Comparison of ENCODE assay signal across 10 cellular contexts in the genomic region with DNA sequence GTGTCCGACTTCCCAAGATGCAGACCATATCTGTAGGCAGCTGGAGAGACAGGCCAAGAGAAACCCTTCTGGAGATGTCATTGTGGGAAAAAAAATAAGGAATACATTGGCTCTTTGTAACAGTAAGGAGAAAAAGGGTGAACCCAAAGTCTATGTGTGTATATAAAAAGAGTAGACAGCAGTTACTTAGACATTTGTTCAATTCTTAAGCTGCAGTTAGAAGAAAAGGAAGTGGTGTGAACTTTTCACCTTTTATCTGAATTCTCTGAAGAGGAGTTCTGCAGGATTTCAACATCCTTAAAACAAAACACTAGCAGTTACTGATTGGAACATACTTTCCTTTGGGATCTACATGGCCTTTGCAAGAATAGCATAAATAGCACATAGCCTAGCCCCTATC. TPM values are rescaled to one million over a fixed set of nuclear protein-coding genes. Genes with fewer than 3 reads are reported as not detected.
DNase-seq lines count a peak whose midpoint lies in the region; ATAC-seq, FAIRE-seq and TF ChIP-seq lines count a peak whose summit lies in the region.
"Had no signal": no experiment of that assay in that cellular context is flagged by ENCODE, and none has a peak within 500 bp of the region (broad histone marks: within the 10 kb centered on the region; RNA-seq: fewer than 3 reads in every experiment).

No MANE protein-coding gene starts in this region.

- SMC1A ChIA-PET in GM12878 (lab: Charles Lee; ENCODE audit: uncharacterized antibody, unreplicated experiment) = interaction anchor here (0.6 to 6.0 kb wide), 12 partner anchors 8 to 46 kb away, joined by 3 to 86 read pairs (median 6); a partner anchor contains a TSS

- H3K9me3 ChIP-seq in MM.1S (replicated peaks; ENCODE audit: insufficient read depth, low read length) = no peaks in the 10 kb centered on the region
- H3K9me3 ChIP-seq in GM12878 (replicated peaks; ENCODE audit: control insufficient read depth, insufficient read depth, low read length) = no peaks in the 10 kb centered on the region

- RAD21 ChIA-PET in GM12878 (lab: Charles Lee; ENCODE audit: unreplicated experiment) = interaction anchor here (1.2 to 4.4 kb wide), 8 partner anchors 7 to 172 kb away, joined by 3 to 37 read pairs (median 5); a partner anchor contains a TSS

- no peak for TF ChIP-seq EP300 in GM12878 (IDR thresholded peaks at IDR 0.05; ENCODE audit: borderline replicate concordance in 1 of 2, control insufficient read depth in 1 of 2, low read depth in 2 of 2, low read length in 2 of 2)

- no peaks in the 10 kb centered on the region for H3K27me3 ChIP-seq in MM.1S (replicated peaks; ENCODE audit: insufficient read depth, low read length)
- no peaks in the 10 kb centered on the region for H3K27me3 ChIP-seq in GM12878 (replicated peaks in 1 of 2; ENCODE audit: control insufficient read depth in 2 of 2, insufficient read depth in 2 of 2, low read length in 1 of 2)

- no peak for TF ChIP-seq POLR2A in GM12878 (IDR thresholded peaks at IDR 0.05; ENCODE audit: low read depth, low read length)

- 0% methylated on average over 1 of the region's 1 CpG for WGBS in GM12878 (ENCODE audit: insufficient coverage, insufficient replicate concordance, low lambda C conversion rate, missing lambda C conversion rate)

- no peaks in the 10 kb centered on the region; the same call in 1 of the 2 replicates for H3K36me3 ChIP-seq in MM.1S (replicated peaks; ENCODE audit: insufficient read depth, low read length)
- no peaks in the 10 kb centered on the region; a peak in 1 of 4 replicates for H3K36me3 ChIP-seq in GM12878 (ENCODE audit: control insufficient read depth in 2 of 2, insufficient read depth in 2 of 2, low read length in 1 of 2)

- peak overlapping the region; percentile 49; the same call in 1 of the 2 replicates for H3K9ac ChIP-seq in MM.1S (ENCODE audit: low read length)
- no peak overlapping the region for H3K9ac ChIP-seq in GM12878 (ENCODE audit: control insufficient read depth, insufficient read depth, low read length)

- H3K27me3 Mint-ChIP-seq in naive B cell = no peaks in the 10 kb centered on the region
- no peaks in the 10 kb centered on the region for H3K27me3 Mint-ChIP-seq in progenitor cell of endocrine pancreas

- H3K79me2 ChIP-seq in MM.1S (ENCODE audit: low read length) = peaks cover 88% of the 10 kb centered on the region
- peaks cover 39% of the 10 kb centered on the region for H3K79me2 ChIP-seq in GM12878 (ENCODE audit: control insufficient read depth, insufficient read depth, low read length)

- H3K9me2 ChIP-seq in MM.1S (replicated peaks; ENCODE audit: insufficient read depth, low read length) = no peaks in the 10 kb centered on the region

- DNase-seq in CD1c-positive myeloid dendritic cell (ENCODE audit: extremely low spot score) (peak; percentile 69), MM.1S (peak; percentile 54), GM12878 (ENCODE audit: low read depth, low spot score) (no peak), naive B cell (no peak), progenitor cell of endocrine pancreas (ENCODE audit: low spot score, unreplicated experiment) (no peak), GM19238 (ENCODE audit: insufficient read length, low spot score) (no peak)
- DNase-seq: DMS79, H9 had no signal

- H3K36me3 Mint-ChIP-seq in naive B cell (peaks cover 0 to 5% of the 10 kb centered on the region in 2 donors), progenitor cell of endocrine pancreas (ENCODE audit: insufficient read depth) (no peaks in the 10 kb centered on the region)

- H3K4me1 ChIP-seq in MM.1S (ENCODE audit: low read length) = peaks cover 52% of the 10 kb centered on the region
- peaks cover 62% of the 10 kb centered on the region for H3K4me1 ChIP-seq in GM12878 (ENCODE audit: control insufficient read depth, insufficient read depth, low read length)

- H3F3A ChIP-seq in MM.1S (ENCODE audit: insufficient read depth, low read length) = peaks cover 54% of the 10 kb centered on the region

- POLR2A ChIA-PET in GM12878 (lab: Charles Lee) = interaction anchor here (0.5 to 5.4 kb wide), 10 partner anchors 8 to 80 kb away, joined by 3 to 32 read pairs (median 5); a partner anchor contains a TSS

- CTCF ChIA-PET in GM12878 (lab: Yijun Ruan, JAX) = interaction anchor here (0.6 to 7.1 kb wide), 8 partner anchors 7 to 70 kb away, joined by 3 to 46 read pairs (median 4); a partner anchor contains a TSS

- H3K9me3 Mint-ChIP-seq in naive B cell = peaks cover 0 to 4% (median 0%) of the 10 kb centered on the region in 7 donors
- H3K9me3 Mint-ChIP-seq in progenitor cell of endocrine pancreas (ENCODE audit: low read depth) = no peaks in the 10 kb centered on the region
- H3K9me3 Mint-ChIP-seq: H9 had no signal

- intact Hi-C loops in GM12878 (cut with micrococcal nuclease; ENCODE audit: unreplicated experiment) = no loop called here

- no peak overlapping the region for H2AFZ ChIP-seq in MM.1S (ENCODE audit: low read length)
- no peak overlapping the region for H2AFZ ChIP-seq in GM12878 (ENCODE audit: control insufficient read depth, low read depth, low read length)

- peak overlapping the region; percentile 64 to 95 (median 93) for H3K4me3 Mint-ChIP-seq in naive B cell
- no peak overlapping the region for H3K4me3 Mint-ChIP-seq in progenitor cell of endocrine pancreas (ENCODE audit: low read depth)
- H3K4me3 Mint-ChIP-seq: H9 had no signal

- H3K4me3 ChIP-seq in MM.1S (ENCODE audit: low read length) (peak overlapping the region; percentile 27; the same call in 1 of the 2 replicates), GM12878 (peak overlapping the region; percentile 43)

- no TSS peak for BruUV-seq in GM12878 (replicated peaks; lab: Mats Ljungman, UMichigan)

- H3K4me2 ChIP-seq in MM.1S (ENCODE audit: low read depth, low read length) (peak overlapping the region; percentile 57), GM12878 (ENCODE audit: control insufficient read depth, insufficient read depth) (peak overlapping the region; percentile 81)

- ATAC-seq in GM12878 (no peak), naive B cell (ENCODE audit: low read depth in 2 of 2) (no peak), GM21390 (IDR thresholded peaks at IDR 0.05; ENCODE audit: unreplicated experiment) (no peak), GM18502 (IDR thresholded peaks at IDR 0.05; ENCODE audit: poor library complexity, unreplicated experiment) (no peak)

- H3K27ac ChIP-seq in MM.1S (ENCODE audit: low read length) = peak overlapping the region; percentile 89
- peak overlapping the region; percentile 65 for H3K27ac ChIP-seq in GM12878 (ENCODE audit: control insufficient read depth, insufficient read depth)

- H3K4me1 Mint-ChIP-seq in naive B cell (peaks cover 77 to 95% (median 83%) of the 10 kb centered on the region in 3 donors), progenitor cell of endocrine pancreas (ENCODE audit: low read depth) (peaks cover 1% of the 10 kb centered on the region)

- no peak for TF ChIP-seq CTCF in MM.1S (IDR thresholded peaks at IDR 0.05; ENCODE audit: low read length)
- no peak for TF ChIP-seq CTCF in GM12878 (IDR thresholded peaks at IDR 0.05 in 2 of 3, conservative IDR thresholded peaks at IDR 0.05 in 1 of 3; ENCODE audit: control insufficient read depth in 2 of 3, extremely low read depth in 1 of 3, insufficient read depth in 1 of 3, low read depth in 3 of 3, low read length in 3 of 3)
- no peak for TF ChIP-seq CTCF in progenitor cell of endocrine pancreas (IDR thresholded peaks at IDR 0.05; ENCODE audit: unreplicated experiment)

- no peak for TF ChIP-seq RAD21 in GM12878 (IDR thresholded peaks at IDR 0.05; ENCODE audit: insufficient read depth, low read depth, low read length)

- FAIRE-seq in GM12878 (lab: Jason Lieb, UNC) = no peak

- peak overlapping the region; percentile 99 to 100 (median 100) for H3K27ac Mint-ChIP-seq in naive B cell
- no peak overlapping the region for H3K27ac Mint-ChIP-seq in progenitor cell of endocrine pancreas
- H3K27ac Mint-ChIP-seq: H9 had no signal

- H4K20me1 ChIP-seq in MM.1S (ENCODE audit: insufficient read depth, low read length) (no peaks in the 10 kb centered on the region), GM12878 (ENCODE audit: control insufficient read depth, insufficient read depth) (no peaks in the 10 kb centered on the region)

- in situ Hi-C loops in GM12878 (cut with MboI) = no loop called here

RNA-seq across cellular contexts. Expression of a gene that starts 21.7 kb away (rescaled TPM):
- 18.9 and 25.4 TPM in 2 replicates for total RNA-seq in GM12878 (2013; cell fraction: nucleolus; rRNA removed)
- 16.8 and 21.3 TPM in 2 replicates for total RNA-seq in GM12878 (2014; rRNA removed)
- 10.9 and 11.9 TPM in 2 replicates for total RNA-seq in GM12878 (2014; rRNA removed; fragmentation: Illumina TruSeq; extraction: Trizol)
- 21.2 and 24.8 TPM in 2 replicates for total RNA-seq in GM12878 (2021)
- 20.4 TPM for polyA plus RNA-seq in GM12878 (2011; ENCODE audit: low read depth)
- 9.3 and 17.5 TPM in 2 replicates for polyA plus RNA-seq in GM12878 (2011; rRNA removed)
- 20.8 and 23.2 TPM in 2 replicates for polyA plus RNA-seq in GM12878 (2011; cell fraction: cytosol; rRNA removed)
- polyA plus RNA-seq in GM12878 (2011; cell fraction: nucleus; rRNA removed) = 23.2 and 28.5 TPM in 2 replicates
- polyA plus RNA-seq in GM12878 (2012) = 30.8 and 33.5 TPM in 2 replicates
- polyA plus RNA-seq in GM12878 (2014; fragmentation: Illumina TruSeq; extraction: Trizol) = 15.4 and 24.6 TPM in 2 replicates
- 1 to 10 TPM; 2.1 to 3.3 TPM for polyA plus RNA-seq in GM12878 (2014; fragmentation: Nextera tagmentation; extraction: Ambion mirVana)
- polyA plus RNA-seq in GM12878 (2014; rRNA removed) = 24.5 and 25.8 TPM in 2 replicates
- polyA plus RNA-seq in GM12878 (2016; fragmentation: Nextera tagmentation; extraction: Ambion mirVana) = 10 to 100 TPM; 18.7 to 29.6 TPM
- polyA minus RNA-seq in GM12878 (2011; rRNA and poly(A)+ RNA removed) = 10.5 and 29.3 TPM in 2 replicates
- polyA minus RNA-seq in GM12878 (2011; cell fraction: cytosol; rRNA and poly(A)+ RNA removed) = 8.6 and 10.8 TPM in 2 replicates
- polyA minus RNA-seq in GM12878 (2011; cell fraction: nucleus; rRNA and poly(A)+ RNA removed) = 12.2 and 18.0 TPM in 2 replicates
- 10 to 100 TPM; 36.4 to 66.0 (median 54.3) TPM for polyA plus RNA-seq in naive B cell (ENCODE audit: low read depth in 6 of 6)
- 19.1 and 20.2 TPM in 2 replicates for total RNA-seq in progenitor cell of endocrine pancreas

RNA-seq across cellular contexts. Expression of a gene that starts 34.5 kb away (rescaled TPM):
- 20.3 and 24.2 TPM in 2 replicates for total RNA-seq in GM12878 (2013; cell fraction: nucleolus; rRNA removed)
- 54.8 and 61.1 TPM in 2 replicates for total RNA-seq in GM12878 (2014; rRNA removed)
- total RNA-seq in GM12878 (2014; rRNA removed; fragmentation: Illumina TruSeq; extraction: Trizol) = 42.4 and 43.3 TPM in 2 replicates
- total RNA-seq in GM12878 (2021) = 39.5 and 46.2 TPM in 2 replicates
- polyA plus RNA-seq in GM12878 (2011; ENCODE audit: low read depth) = 36.2 TPM
- polyA plus RNA-seq in GM12878 (2011; rRNA removed) = 34.4 and 55.3 TPM in 2 replicates
- polyA plus RNA-seq in GM12878 (2011; cell fraction: cytosol; rRNA removed) = 55.6 and 57.9 TPM in 2 replicates
- polyA plus RNA-seq in GM12878 (2011; cell fraction: nucleus; rRNA removed) = 60.1 and 74.9 TPM in 2 replicates
- polyA plus RNA-seq in GM12878 (2012) = 30.7 and 48.1 TPM in 2 replicates
- polyA plus RNA-seq in GM12878 (2014; fragmentation: Illumina TruSeq; extraction: Trizol) = 51.9 and 58.0 TPM in 2 replicates
- polyA plus RNA-seq in GM12878 (2014; fragmentation: Nextera tagmentation; extraction: Ambion mirVana) = 10 to 100 TPM; 40.0 to 44.4 TPM
- 48.1 and 51.3 TPM in 2 replicates for polyA plus RNA-seq in GM12878 (2014; rRNA removed)
- polyA plus RNA-seq in GM12878 (2016; fragmentation: Nextera tagmentation; extraction: Ambion mirVana) = 100 to 1,000 TPM; 106 to 113 TPM
- polyA minus RNA-seq in GM12878 (2011; rRNA and poly(A)+ RNA removed) = 42.2 and 43.6 TPM in 2 replicates
- polyA minus RNA-seq in GM12878 (2011; cell fraction: cytosol; rRNA and poly(A)+ RNA removed) = 18.4 and 21.6 TPM in 2 replicates
- 31.4 and 38.0 TPM in 2 replicates for polyA minus RNA-seq in GM12878 (2011; cell fraction: nucleus; rRNA and poly(A)+ RNA removed)
- 10 to 100 TPM; 20.6 to 47.5 (median 25.7) TPM for polyA plus RNA-seq in naive B cell (ENCODE audit: low read depth in 6 of 6)
- 67.4 and 72.2 TPM in 2 replicates for total RNA-seq in progenitor cell of endocrine pancreas

RNA-seq across cellular contexts. Expression of a gene that starts 46.2 kb away (rescaled TPM):
- total RNA-seq in GM12878 (2013; cell fraction: nucleolus; rRNA removed) = 109 and 115 TPM in 2 replicates
- total RNA-seq in GM12878 (2014; rRNA removed) (19.5 and 26.1 TPM in 2 replicates), GM12878 (2014; rRNA removed; fragmentation: Illumina TruSeq; extraction: Trizol) (26.1 and 28.4 TPM in 2 replicates), GM12878 (2021) (40.1 and 45.8 TPM in 2 replicates), progenitor cell of endocrine pancreas (67.9 and 72.0 TPM in 2 replicates)
- 16.9 TPM for polyA plus RNA-seq in GM12878 (2011; ENCODE audit: low read depth)
- polyA plus RNA-seq in GM12878 (2011; rRNA removed) (20.5 and 24.2 TPM in 2 replicates), GM12878 (2014; fragmentation: Illumina TruSeq; extraction: Trizol) (30.6 and 40.2 TPM in 2 replicates), GM12878 (2014; fragmentation: Nextera tagmentation; extraction: Ambion mirVana) (1 to 10 TPM; 6.6 to 8.7 TPM), GM12878 (2014; rRNA removed) (15.9 and 19.9 TPM in 2 replicates), GM12878 (2016; fragmentation: Nextera tagmentation; extraction: Ambion mirVana) (10 to 100 TPM; 41.2 to 44.5 TPM), naive B cell (ENCODE audit: low read depth in 6 of 6) (10 to 100 TPM; 42.3 to 61.8 (median 45.4) TPM)
- polyA plus RNA-seq in GM12878 (2011; cell fraction: cytosol; rRNA removed) = 21.1 and 27.5 TPM in 2 replicates
- 47.7 and 49.1 TPM in 2 replicates for polyA plus RNA-seq in GM12878 (2011; cell fraction: nucleus; rRNA removed)
- 20.5 and 24.9 TPM in 2 replicates for polyA plus RNA-seq in GM12878 (2012)
- polyA minus RNA-seq in GM12878 (2011; rRNA and poly(A)+ RNA removed) = 43.1 and 50.0 TPM in 2 replicates
- polyA minus RNA-seq in GM12878 (2011; cell fraction: cytosol; rRNA and poly(A)+ RNA removed) = 14.2 and 15.8 TPM in 2 replicates
- polyA minus RNA-seq in GM12878 (2011; cell fraction: nucleus; rRNA and poly(A)+ RNA removed) = 27.4 and 50.0 TPM in 2 replicates

Comparison
In these comparisons a context has a peak if more than half of its experiments do, and no peak if none do; other contexts are left out.
1. DNase-seq: peak in CD1c-positive myeloid dendritic cell (single experiment) and MM.1S (single experiment); none in GM12878 (single experiment), naive B cell (single experiment), progenitor cell of endocrine pancreas (single experiment) and GM19238 (single experiment).